Comparison of ENCODE assay signal across 9 cellular contexts in the genomic region with DNA sequence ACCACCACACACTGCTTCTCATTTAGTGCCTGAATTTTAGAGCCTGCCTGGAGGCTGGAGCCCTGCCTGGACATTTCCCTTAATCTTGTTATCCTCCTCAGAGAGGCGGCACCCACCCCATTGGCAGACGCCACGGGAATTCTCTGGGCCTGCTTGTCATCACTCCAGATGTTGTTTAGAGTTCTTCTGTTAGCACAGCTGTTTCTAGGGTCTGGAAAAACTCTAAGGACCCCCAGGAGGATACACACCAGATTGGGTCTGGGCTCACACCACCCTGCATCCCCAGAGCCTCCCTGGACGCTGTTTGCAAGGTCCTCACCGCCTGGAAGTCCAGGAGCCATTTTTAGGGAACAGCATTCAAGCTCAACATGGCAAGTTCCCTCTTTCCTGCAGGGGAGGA. TPM values are rescaled to one million over a fixed set of nuclear protein-coding genes. Genes with fewer than 3 reads are reported as not detected.
DNase-seq lines count a peak whose midpoint lies in the region; ATAC-seq and TF ChIP-seq lines count a peak whose summit lies in the region.
"Had no signal": no experiment of that assay in that cellular context is flagged by ENCODE, and none has a peak within 500 bp of the region (broad histone marks: within the 10 kb centered on the region; RNA-seq: fewer than 3 reads in every experiment).

No MANE protein-coding gene starts in this region.

- intact Hi-C loops in activated B cell treated with CpG ODN at 0.5 μM for 24 hours (cut with micrococcal nuclease) (no loop called here), heart left ventricle (cut with DNase I) (loop anchor here in 5 of 10 donors (5.0 to 10.0 kb wide), 7 partner anchors 43 to 270 kb away; partner anchors contain the start of genes RNASEK (in 2 of the 5), SLC13A5 (in 2 of the 5), BCL6B (in 1 of the 5) and TEKT1 (in 1 of the 5))

- WGBS in heart left ventricle, 4 donors: 17 to 39% (median 23%) methylated on average over 5 of the region's 5 CpGs

- CTCF ChIA-PET in activated B cell treated with CpG ODN at 0.5 μM for 24 hours (lab: Charles Lee): no interaction called here
- CTCF ChIA-PET in WTC11 (lab: Charles Lee): interaction anchor here (1.2 kb wide), 1 partner anchor 43 kb away, joined by 3 read pairs; the partner anchor contains the start of gene SLC13A5

- H3K27ac ChIP-seq in heart left ventricle: peak overlapping the region; percentile 84 to 97 (median 92)
- H3K27ac ChIP-seq in skeletal muscle tissue (ENCODE audit: low read depth, low read length): peak overlapping the region; percentile 89

- H3K4me3 Mint-ChIP-seq in activated B cell treated with CpG ODN at 0.5 μM for 24 hours: peak overlapping the region; percentile 93
- no peak overlapping the region for H3K4me3 Mint-ChIP-seq in WTC11

- H3K36me3 Mint-ChIP-seq in activated B cell treated with CpG ODN at 0.5 μM for 24 hours (ENCODE audit: low read depth) (peaks cover 28% of the 10 kb centered on the region), WTC11 (no peaks in the 10 kb centered on the region)

- no peaks in the 10 kb centered on the region for H3K9me3 Mint-ChIP-seq in activated B cell treated with CpG ODN at 0.5 μM for 24 hours
- no peaks in the 10 kb centered on the region for H3K9me3 Mint-ChIP-seq in WTC11

- DNase-seq in ELR (ENCODE audit: low read depth): peak; percentile 15
- DNase-seq in activated B cell treated with CpG ODN at 0.5 μM for 24 hours: no peak
- peak; percentile 68 to 84 (median 72) for DNase-seq in heart left ventricle
- no peak for DNase-seq in midbrain (lab: John Stamatoyannopoulos, UW)
- no peak for DNase-seq in Ammon's horn (ENCODE audit: low spot score)
- no peak for DNase-seq in WTC11 (ENCODE audit: low spot score)
- DNase-seq: NCI-H187 had no signal

- no peaks in the 10 kb centered on the region for H3K27me3 ChIP-seq in heart left ventricle
- peaks cover 3 to 7% (median 4%) of the 10 kb centered on the region in 3 donors for H3K27me3 ChIP-seq in skeletal muscle tissue (ENCODE audit: control insufficient read depth in 3 of 3, insufficient read depth in 3 of 3, low read length in 3 of 3)

- H3K27me3 Mint-ChIP-seq in activated B cell treated with CpG ODN at 0.5 μM for 24 hours (no peaks in the 10 kb centered on the region), WTC11 (ENCODE audit: low read depth) (no peaks in the 10 kb centered on the region; the same call in 1 of the 2 replicates)

- H3K9me3 ChIP-seq in heart left ventricle (no peaks in the 10 kb centered on the region), skeletal muscle tissue (ENCODE audit: control insufficient read depth in 3 of 3, low read length in 3 of 3) (no peaks in the 10 kb centered on the region)

- TF ChIP-seq POLR2A in heart left ventricle (IDR thresholded peaks at IDR 0.05): no peak

- H3K4me1 ChIP-seq in heart left ventricle (peaks cover 0 to 69% (median 40%) of the 10 kb centered on the region in 12 donors), skeletal muscle tissue (ENCODE audit: control insufficient read depth in 3 of 3, insufficient read depth in 3 of 3, low read length in 3 of 3) (peaks cover 30 to 40% (median 39%) of the 10 kb centered on the region in 3 donors)

- H3K36me3 ChIP-seq in heart left ventricle: peaks cover 0 to 24% (median 16%) of the 10 kb centered on the region in 9 donors
- H3K36me3 ChIP-seq in skeletal muscle tissue (ENCODE audit: control insufficient read depth in 3 of 3, insufficient read depth in 3 of 3, low read length in 3 of 3): peaks cover 0 to 15% (median 8%) of the 10 kb centered on the region in 3 donors

- H3K9ac ChIP-seq in skeletal muscle tissue (ENCODE audit: low read depth in 1 of 3, low read length in 3 of 3): peak overlapping the region; percentile 81 to 82 (median 81)

- ATAC-seq in activated B cell treated with CpG ODN at 0.5 μM for 24 hours (ENCODE audit: low read depth) (no peak), heart left ventricle (peak; percentile 10 to 60 (median 48)), GM18909 (IDR thresholded peaks at IDR 0.05; ENCODE audit: poor library complexity, unreplicated experiment) (no peak), WTC11 (no peak)

- POLR2A ChIA-PET in activated B cell treated with CpG ODN at 0.5 μM for 24 hours (lab: Charles Lee): interaction anchor here (0.6 kb wide), 2 partner anchors 24 to 1964 kb away, joined by 3 read pairs; no protein-coding TSS in a partner anchor
- POLR2A ChIA-PET in WTC11 (lab: Charles Lee): no interaction called here

- H3K4me3 ChIP-seq in heart left ventricle: peak overlapping the region; percentile 48 to 91 (median 62)
- H3K4me3 ChIP-seq in skeletal muscle tissue (ENCODE audit: low read length in 3 of 3): peak overlapping the region; percentile 70 to 82 (median 76)

- H3K4me1 Mint-ChIP-seq in activated B cell treated with CpG ODN at 0.5 μM for 24 hours: peaks cover 38% of the 10 kb centered on the region
- peaks cover 47% of the 10 kb centered on the region for H3K4me1 Mint-ChIP-seq in WTC11

- no peak for TF ChIP-seq CTCF in activated B cell treated with CpG ODN at 0.5 μM for 24 hours (IDR thresholded peaks at IDR 0.05)
- no peak for TF ChIP-seq CTCF in heart left ventricle (IDR thresholded peaks at IDR 0.05)
- no peak for TF ChIP-seq CTCF in WTC11 (IDR thresholded peaks at IDR 0.05)

- H3K27ac Mint-ChIP-seq in activated B cell treated with CpG ODN at 0.5 μM for 24 hours (peak overlapping the region; percentile 88), WTC11 (no peak overlapping the region)

TF ChIP-seq in WTC11, 78 proteins besides CTCF, POLR2A, EP300 and RAD21:
- TF ChIP-seq ESRRA (CRISPR knock-in tag; IDR thresholded peaks at IDR 0.05; ENCODE audit: borderline replicate concordance) (no peak), NR2C2 (CRISPR knock-in tag; IDR thresholded peaks at IDR 0.05) (no peak), TEAD1 (CRISPR knock-in tag; IDR thresholded peaks at IDR 0.05) (no peak), HMGA2 (CRISPR knock-in tag; IDR thresholded peaks at IDR 0.05) (no peak)
- TF ChIP-seq, protein P1, sequence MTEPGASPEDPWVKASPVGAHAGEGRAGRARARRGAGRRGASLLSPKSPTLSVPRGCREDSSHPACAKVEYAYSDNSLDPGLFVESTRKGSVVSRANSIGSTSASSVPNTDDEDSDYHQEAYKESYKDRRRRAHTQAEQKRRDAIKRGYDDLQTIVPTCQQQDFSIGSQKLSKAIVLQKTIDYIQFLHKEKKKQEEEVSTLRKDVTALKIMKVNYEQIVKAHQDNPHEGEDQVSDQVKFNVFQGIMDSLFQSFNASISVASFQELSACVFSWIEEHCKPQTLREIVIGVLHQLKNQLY (CRISPR knock-in tag; IDR thresholded peaks at IDR 0.05): no peak
- TF ChIP-seq, protein P2, sequence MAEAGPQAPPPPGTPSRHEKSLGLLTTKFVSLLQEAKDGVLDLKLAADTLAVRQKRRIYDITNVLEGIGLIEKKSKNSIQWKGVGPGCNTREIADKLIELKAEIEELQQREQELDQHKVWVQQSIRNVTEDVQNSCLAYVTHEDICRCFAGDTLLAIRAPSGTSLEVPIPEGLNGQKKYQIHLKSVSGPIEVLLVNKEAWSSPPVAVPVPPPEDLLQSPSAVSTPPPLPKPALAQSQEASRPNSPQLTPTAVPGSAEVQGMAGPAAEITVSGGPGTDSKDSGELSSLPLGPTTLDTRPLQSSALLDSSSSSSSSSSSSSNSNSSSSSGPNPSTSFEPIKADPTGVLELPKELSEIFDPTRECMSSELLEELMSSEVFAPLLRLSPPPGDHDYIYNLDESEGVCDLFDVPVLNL (CRISPR knock-in tag; IDR thresholded peaks at IDR 0.05; ENCODE audit: borderline replicate concordance, low read depth): no peak

RNA-seq across cellular contexts. Expression of gene XAF1, which starts 0.6 kb away (rescaled TPM):
- 50.4 and 62.5 TPM in 2 replicates for total RNA-seq in activated B cell treated with CpG ODN at 0.5 μM for 24 hours
- 10 to 100 TPM in 8 of 9 donors, 1 to 10 TPM in 1; 9.5 to 77.8 (median 24.9) TPM for total RNA-seq in heart left ventricle
- 10 to 100 TPM; 12.1 to 38.3 TPM for polyA plus RNA-seq in heart left ventricle
- total RNA-seq in skeletal muscle tissue: 7.3 TPM
- 0.16 to 0.37 TPM (median 0.20 TPM) in 3 replicates for total RNA-seq in WTC11 (2021)

RNA-seq across cellular contexts. Expression of gene FBXO39, which starts 20.7 kb away (rescaled TPM):
- 0.12 and 0.22 TPM in 2 replicates for total RNA-seq in activated B cell treated with CpG ODN at 0.5 μM for 24 hours
- total RNA-seq in heart left ventricle: under 1 TPM in 2 of 9 donors, not detected in 7; 0.19 to 0.20 TPM
- under 1 TPM; 0.14 to 0.19 TPM for polyA plus RNA-seq in heart left ventricle
- total RNA-seq in skeletal muscle tissue: under 0.01 TPM
- total RNA-seq in WTC11 (2021): not detected in 3 replicates

RNA-seq across cellular contexts. Expression of gene SLC13A5, which starts 42.1 kb away (rescaled TPM):
- not detected in 2 replicates for total RNA-seq in activated B cell treated with CpG ODN at 0.5 μM for 24 hours
- total RNA-seq in heart left ventricle: under 1 TPM in 1 of 9 donors, not detected in 8; 0.72 TPM
- polyA plus RNA-seq in heart left ventricle: under 1 TPM in 1 of 2 donors, not detected in 1; 0.06 TPM
- total RNA-seq in skeletal muscle tissue: not detected
- total RNA-seq in WTC11 (2021): 1.6 to 2.3 TPM (median 1.8 TPM) in 3 replicates

Comparison
In these comparisons a context has a peak if more than half of its experiments do, and no peak if none do; other contexts are left out.
1. DNase-seq: peak in ELR (single experiment) and heart left ventricle (5 of 5); none in activated B cell treated with CpG ODN at 0.5 μM for 24 hours (single experiment), midbrain (single experiment), Ammon's horn (single experiment) and WTC11 (single experiment).
2. ATAC-seq: peak in heart left ventricle (4 of 4); none in activated B cell treated with CpG ODN at 0.5 μM for 24 hours (single experiment), GM18909 (single experiment) and WTC11 (single experiment).